Comparison of ENCODE assay signal across 11 cellular contexts in the genomic region with DNA sequence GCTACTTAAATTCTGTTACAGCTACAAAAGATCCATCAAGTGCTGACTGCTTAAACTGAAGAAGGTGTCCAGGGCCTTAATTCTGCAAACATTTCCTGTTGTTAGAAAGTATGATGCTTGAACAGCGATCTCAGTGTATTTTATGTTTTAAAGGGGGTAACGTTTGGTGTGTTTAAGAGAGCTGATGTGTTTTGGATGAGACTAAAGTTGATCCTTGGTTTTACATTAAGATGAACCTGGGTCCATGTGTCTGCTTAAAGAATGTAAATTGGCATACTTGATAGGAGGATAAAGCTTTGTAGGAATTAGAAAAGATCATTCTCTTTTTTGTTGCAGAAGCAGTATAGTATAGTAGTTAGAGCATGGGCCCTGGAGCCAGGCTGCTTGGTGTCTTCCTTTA. TPM values are rescaled to one million over a fixed set of nuclear protein-coding genes. Genes with fewer than 3 reads are reported as not detected.
A peak's percentile ranks its signal among the peaks of the same experiment; 100 is the strongest.
DNase-seq lines count a peak whose midpoint lies in the region; ATAC-seq and TF ChIP-seq lines count a peak whose summit lies in the region.
"Had no signal": no experiment of that assay in that cellular context is flagged by ENCODE, and none has a peak within 500 bp of the region (broad histone marks: within the 10 kb centered on the region; RNA-seq: fewer than 3 reads in every experiment).

No MANE protein-coding gene starts in this region.

- H3K4me2 ChIP-seq in hepatocyte: peak overlapping the region; percentile 73

- DNase-seq in right atrium auricular region (ENCODE audit: low spot score) (no peak), left cardiac atrium (no peak), hepatocyte (ENCODE audit: low spot score) (no peak), vagina (ENCODE audit: extremely low spot score in 2 of 2) (no peak), T-helper 9 cell (no peak), SW 1271 (lab: John Stamatoyannopoulos, UW) (no peak), Peyer's patch (no peak)
- DNase-seq in activated T-helper 1 cell treated with anti-CD3 and anti-CD28 coated beads, Interleukin-12 subunit alpha, Interleukin-12 subunit beta, Interleukin-2, Interleukin-4 antibody, amounts not matched to agents 30 ng/mL and 10 ng/mL and 1 ng/mL, durations not matched to agents 14 hours and 24 hours and 36 hours (ENCODE audit: low spot score): no peak
- DNase-seq: kidney, NCI-H2029 treated with DMSO at 0.1 percent for 48 hours, T1000 had no signal

- H3K27ac Mint-ChIP-seq in activated T-helper 1 cell treated with anti-CD3 and anti-CD28 coated beads, Interleukin-12 subunit alpha, Interleukin-12 subunit beta, Interleukin-2, Interleukin-4 antibody, amounts not matched to agents 30 ng/mL and 10 ng/mL and 1 ng/mL, durations not matched to agents 14 hours and 24 hours and 36 hours: no peak overlapping the region

- 88% methylated on average over 2 of the region's 2 CpGs for WGBS in hepatocyte (ENCODE audit: low lambda C conversion rate, missing lambda C conversion rate)

- H3K36me3 ChIP-seq in right atrium auricular region: peaks cover 20% of the 10 kb centered on the region
- H3K36me3 ChIP-seq in hepatocyte (replicated peaks; ENCODE audit: insufficient read depth, low read depth): no peaks in the 10 kb centered on the region
- H3K36me3 ChIP-seq in vagina: peaks cover 0 to 6% of the 10 kb centered on the region in 2 donors
- no peaks in the 10 kb centered on the region for H3K36me3 ChIP-seq in Peyer's patch

- H2AFZ ChIP-seq in hepatocyte: no peak overlapping the region

- no peaks in the 10 kb centered on the region for H3K27me3 ChIP-seq in right atrium auricular region
- H3K27me3 ChIP-seq in hepatocyte: no peaks in the 10 kb centered on the region
- H3K27me3 ChIP-seq in vagina: no peaks in the 10 kb centered on the region
- no peaks in the 10 kb centered on the region for H3K27me3 ChIP-seq in Peyer's patch

- H3K4me3 ChIP-seq in right atrium auricular region: peak overlapping the region; percentile 89 to 92
- no peak overlapping the region for H3K4me3 ChIP-seq in hepatocyte
- H3K4me3 ChIP-seq in vagina: peak overlapping the region; percentile 0 to 77
- H3K4me3 ChIP-seq in Peyer's patch: peak overlapping the region in 1 of 4 donors; percentile 80

- H3K79me2 ChIP-seq in hepatocyte: peaks cover 45% of the 10 kb centered on the region

- no peak for ATAC-seq in left cardiac atrium

- no peak for TF ChIP-seq CTCF in right atrium auricular region (IDR thresholded peaks at IDR 0.05)
- TF ChIP-seq CTCF in hepatocyte (IDR thresholded peaks at IDR 0.05; ENCODE audit: poor library complexity): no peak
- no peak for TF ChIP-seq CTCF in vagina (IDR thresholded peaks at IDR 0.05)
- no peak for TF ChIP-seq CTCF in Peyer's patch (IDR thresholded peaks at IDR 0.05)

- H4K20me1 ChIP-seq in hepatocyte (ENCODE audit: insufficient read depth, poor library complexity, severe bottlenecking): peaks cover 9% of the 10 kb centered on the region

- H3K27ac ChIP-seq in right atrium auricular region (peak overlapping the region in 1 of 2 donors; percentile 98), hepatocyte (no peak overlapping the region), vagina (peak overlapping the region; percentile 14), Peyer's patch (no peak overlapping the region)

- H3K4me1 Mint-ChIP-seq in activated T-helper 1 cell treated with anti-CD3 and anti-CD28 coated beads, Interleukin-12 subunit alpha, Interleukin-12 subunit beta, Interleukin-2, Interleukin-4 antibody, amounts not matched to agents 30 ng/mL and 10 ng/mL and 1 ng/mL, durations not matched to agents 14 hours and 24 hours and 36 hours (ENCODE audit: low read depth): peaks cover 68% of the 10 kb centered on the region

- intact Hi-C loops in left cardiac atrium (cut with DNase I): no loop called here
- intact Hi-C loops in activated T-helper 1 cell treated with anti-CD3 and anti-CD28 coated beads, Interleukin-12 subunit alpha, Interleukin-12 subunit beta, Interleukin-2, Interleukin-4 antibody, amounts not matched to agents 30 ng/mL and 10 ng/mL and 1 ng/mL, durations not matched to agents 14 hours and 24 hours and 36 hours (cut with micrococcal nuclease): loop anchor here (5.0 to 10.0 kb wide), 3 partner anchors 303 to 1523 kb away; a partner anchor contains a TSS
- intact Hi-C loops in vagina (cut with DNase I): loop anchor here (5.0 kb wide), 1 partner anchor 60 kb away; a partner anchor contains a TSS

- H3K9me3 ChIP-seq in right atrium auricular region (no peaks in the 10 kb centered on the region), hepatocyte (ENCODE audit: low read depth) (no peaks in the 10 kb centered on the region), vagina (no peaks in the 10 kb centered on the region), Peyer's patch (no peaks in the 10 kb centered on the region)

- TF ChIP-seq POLR2A in vagina (IDR thresholded peaks at IDR 0.05): no peak
- TF ChIP-seq POLR2A in Peyer's patch (IDR thresholded peaks at IDR 0.05): no peak

- H3K36me3 Mint-ChIP-seq in activated T-helper 1 cell treated with anti-CD3 and anti-CD28 coated beads, Interleukin-12 subunit alpha, Interleukin-12 subunit beta, Interleukin-2, Interleukin-4 antibody, amounts not matched to agents 30 ng/mL and 10 ng/mL and 1 ng/mL, durations not matched to agents 14 hours and 24 hours and 36 hours (ENCODE audit: low read depth): peaks cover 54% of the 10 kb centered on the region

- H3K4me3 Mint-ChIP-seq in activated T-helper 1 cell treated with anti-CD3 and anti-CD28 coated beads, Interleukin-12 subunit alpha, Interleukin-12 subunit beta, Interleukin-2, Interleukin-4 antibody, amounts not matched to agents 30 ng/mL and 10 ng/mL and 1 ng/mL, durations not matched to agents 14 hours and 24 hours and 36 hours: peak overlapping the region; percentile 98

- no peaks in the 10 kb centered on the region for H3K9me2 ChIP-seq in hepatocyte (replicated peaks; ENCODE audit: insufficient read depth)

- H3K9me3 Mint-ChIP-seq in activated T-helper 1 cell treated with anti-CD3 and anti-CD28 coated beads, Interleukin-12 subunit alpha, Interleukin-12 subunit beta, Interleukin-2, Interleukin-4 antibody, amounts not matched to agents 30 ng/mL and 10 ng/mL and 1 ng/mL, durations not matched to agents 14 hours and 24 hours and 36 hours: no peaks in the 10 kb centered on the region

- peaks cover 2% of the 10 kb centered on the region for H3K27me3 Mint-ChIP-seq in activated T-helper 1 cell treated with anti-CD3 and anti-CD28 coated beads, Interleukin-12 subunit alpha, Interleukin-12 subunit beta, Interleukin-2, Interleukin-4 antibody, amounts not matched to agents 30 ng/mL and 10 ng/mL and 1 ng/mL, durations not matched to agents 14 hours and 24 hours and 36 hours (ENCODE audit: insufficient read depth)

- peaks cover 0 to 74% of the 10 kb centered on the region in 2 donors for H3K4me1 ChIP-seq in right atrium auricular region
- H3K4me1 ChIP-seq in hepatocyte (ENCODE audit: insufficient read depth): peaks cover 39% of the 10 kb centered on the region
- peaks cover 60% of the 10 kb centered on the region for H3K4me1 ChIP-seq in vagina
- peaks cover 0 to 30% (median 11%) of the 10 kb centered on the region in 4 donors for H3K4me1 ChIP-seq in Peyer's patch

RNA-seq across cellular contexts. Expression of a gene that starts 3.6 kb away (rescaled TPM):
- total RNA-seq in right atrium auricular region (10 to 100 TPM; 25.6 to 55.1 TPM), left cardiac atrium (10 to 100 TPM; 15.7 to 25.0 TPM), hepatocyte (13.0 and 16.6 TPM in 2 replicates), vagina (13.0 TPM), Peyer's patch (10 to 100 TPM in 1 of 4 donors, 1 to 10 TPM in 3; 6.3 to 10.7 (median 8.2) TPM)
- total RNA-seq in activated T-helper 1 cell treated with anti-CD3 and anti-CD28 coated beads, Interleukin-12 subunit alpha, Interleukin-12 subunit beta, Interleukin-2, Interleukin-4 antibody, amounts not matched to agents 30 ng/mL and 10 ng/mL and 1 ng/mL, durations not matched to agents 14 hours and 24 hours and 36 hours: 59.4 and 61.5 TPM in 2 replicates
- polyA plus RNA-seq in hepatocyte: 18.2 and 23.1 TPM in 2 replicates

RNA-seq across cellular contexts. Expression of a gene that starts 58.3 kb away (rescaled TPM):
- 1 to 10 TPM; 9.9 to 10.0 TPM for total RNA-seq in right atrium auricular region
- 10 to 100 TPM; 10.5 to 12.0 TPM for total RNA-seq in left cardiac atrium
- 16.6 and 17.6 TPM in 2 replicates for total RNA-seq in activated T-helper 1 cell treated with anti-CD3 and anti-CD28 coated beads, Interleukin-12 subunit alpha, Interleukin-12 subunit beta, Interleukin-2, Interleukin-4 antibody, amounts not matched to agents 30 ng/mL and 10 ng/mL and 1 ng/mL, durations not matched to agents 14 hours and 24 hours and 36 hours
- 7.8 and 8.9 TPM in 2 replicates for total RNA-seq in hepatocyte
- polyA plus RNA-seq in hepatocyte: 8.8 and 10.6 TPM in 2 replicates
- 12.8 TPM for total RNA-seq in vagina
- total RNA-seq in Peyer's patch: 1 to 10 TPM; 4.0 to 9.7 (median 6.0) TPM

Comparison
In these comparisons a context has a peak if more than half of its experiments do, and no peak if none do; other contexts are left out.
1. intact Hi-C loops: an anchor here in activated T-helper 1 cell treated with anti-CD3 and anti-CD28 coated beads, Interleukin-12 subunit alpha, Interleukin-12 subunit beta, Interleukin-2, Interleukin-4 antibody, amounts not matched to agents 30 ng/mL and 10 ng/mL and 1 ng/mL, durations not matched to agents 14 hours and 24 hours and 36 hours (5.0 to 10.0 kb wide) and vagina (5.0 kb wide); none called in left cardiac atrium.